In genomic region chr7:27142562-27143021, GRCh38 we compare ENCODE assay signal across 6 cellular contexts. TPM values are rescaled to one million over a fixed set of nuclear protein-coding genes. Genes with fewer than 3 reads are reported as not detected.
DNase-seq lines count a peak whose midpoint lies in the region; ATAC-seq lines count a peak whose summit lies in the region.

No MANE protein-coding gene starts in this region.

- no peaks in the 10 kb centered on the region for H3K4me1 Mint-ChIP-seq in activated naive CD8-positive, alpha-beta T cell (ENCODE audit: low read depth)
- H3K4me1 Mint-ChIP-seq in activated naive CD8-positive, alpha-beta T cell treated with anti-CD3 and anti-CD28 coated beads for 36 hours: no peaks in the 10 kb centered on the region

- H3K4me3 Mint-ChIP-seq in activated naive CD8-positive, alpha-beta T cell: peak overlapping the region; percentile 51
- no peak overlapping the region for H3K4me3 Mint-ChIP-seq in activated naive CD8-positive, alpha-beta T cell treated with anti-CD3 and anti-CD28 coated beads for 36 hours

- DNase-seq in activated naive CD8-positive, alpha-beta T cell treated with anti-CD3 and anti-CD28 coated beads for 36 hours: no peak
- DNase-seq in left lobe of liver (ENCODE audit: low spot score) (peak; percentile 40), ureter (ENCODE audit: low spot score) (peak; percentile 42), T-helper 9 cell (no peak)
- DNase-seq in activated CD4-positive, CD25-positive, alpha-beta regulatory T cell (lab: John Stamatoyannopoulos, UW): no peak

- H3K27me3 Mint-ChIP-seq in activated naive CD8-positive, alpha-beta T cell: peaks cover 35% of the 10 kb centered on the region
- peaks cover 66% of the 10 kb centered on the region for H3K27me3 Mint-ChIP-seq in activated naive CD8-positive, alpha-beta T cell treated with anti-CD3 and anti-CD28 coated beads for 36 hours

- no peak for ATAC-seq in left lobe of liver

- H3K9me3 Mint-ChIP-seq in activated naive CD8-positive, alpha-beta T cell (ENCODE audit: low read depth): no peaks in the 10 kb centered on the region
- no peaks in the 10 kb centered on the region for H3K9me3 Mint-ChIP-seq in activated naive CD8-positive, alpha-beta T cell treated with anti-CD3 and anti-CD28 coated beads for 36 hours

- H3K36me3 Mint-ChIP-seq in activated naive CD8-positive, alpha-beta T cell: no peaks in the 10 kb centered on the region
- peaks cover 1% of the 10 kb centered on the region for H3K36me3 Mint-ChIP-seq in activated naive CD8-positive, alpha-beta T cell treated with anti-CD3 and anti-CD28 coated beads for 36 hours

- H3K27ac Mint-ChIP-seq in activated naive CD8-positive, alpha-beta T cell: no peak overlapping the region
- no peak overlapping the region for H3K27ac Mint-ChIP-seq in activated naive CD8-positive, alpha-beta T cell treated with anti-CD3 and anti-CD28 coated beads for 36 hours

RNA-seq across cellular contexts. Expression of gene HOXA5, which starts 0.9 kb away (rescaled TPM):
- not detected for total RNA-seq in activated naive CD8-positive, alpha-beta T cell treated with anti-CD3 and anti-CD28 coated beads for 36 hours
- total RNA-seq in left lobe of liver: 0.50 TPM
- total RNA-seq in ureter: 10.4 TPM

RNA-seq across cellular contexts. Expression of gene HOXA6, which starts 5.0 kb away (rescaled TPM):
- not detected for total RNA-seq in activated naive CD8-positive, alpha-beta T cell treated with anti-CD3 and anti-CD28 coated beads for 36 hours
- not detected for total RNA-seq in left lobe of liver
- 8.5 TPM for total RNA-seq in ureter

RNA-seq across cellular contexts. Expression of gene HOXA3, which starts 9.8 kb away (rescaled TPM):
- total RNA-seq in activated naive CD8-positive, alpha-beta T cell treated with anti-CD3 and anti-CD28 coated beads for 36 hours: not detected
- 0.30 TPM for total RNA-seq in left lobe of liver
- total RNA-seq in ureter: 16.0 TPM

RNA-seq across cellular contexts. Expression of gene HOXA4, which starts 12.0 kb away (rescaled TPM):
- total RNA-seq in activated naive CD8-positive, alpha-beta T cell treated with anti-CD3 and anti-CD28 coated beads for 36 hours: not detected
- total RNA-seq in left lobe of liver (0.43 TPM), ureter (9.4 TPM)

RNA-seq across cellular contexts. Expression of gene HOXA7, which starts 13.9 kb away (rescaled TPM):
- not detected for total RNA-seq in activated naive CD8-positive, alpha-beta T cell treated with anti-CD3 and anti-CD28 coated beads for 36 hours
- total RNA-seq in left lobe of liver (not detected), ureter (6.3 TPM)

Comparison
In these comparisons a context has a peak if more than half of its experiments do, and no peak if none do; other contexts are left out.
1. DNase-seq: peak in left lobe of liver (single experiment) and ureter (single experiment); none in activated naive CD8-positive, alpha-beta T cell treated with anti-CD3 and anti-CD28 coated beads for 36 hours (single experiment), activated CD4-positive, CD25-positive, alpha-beta regulatory T cell (0 of 4) and T-helper 9 cell (single experiment).
2. RNA of gene HOXA3, which starts 9.8 kb away (total RNA-seq): 16.0 TPM in ureter (single experiment); 0.30 TPM in left lobe of liver (single experiment) and not detected in activated naive CD8-positive, alpha-beta T cell treated with anti-CD3 and anti-CD28 coated beads for 36 hours; every median in the first group is over 10 times any median in the second.